In genomic region chr12:14214495-14214894, GRCh38 we compare ENCODE assay signal across 21 cellular contexts.
A peak's percentile ranks its signal among the peaks of the same experiment; 100 is the strongest.
DNase-seq lines count a peak whose midpoint lies in the region; ATAC-seq, FAIRE-seq and TF ChIP-seq lines count a peak whose summit lies in the region.
"Had no signal": no experiment of that assay in that cellular context is flagged by ENCODE, and none has a peak within 500 bp of the region (broad histone marks: within the 10 kb centered on the region; RNA-seq: fewer than 3 reads in every experiment).

No MANE protein-coding gene starts in this region.

- peak; percentile 42 for ATAC-seq in Right ventricle myocardium inferior
- no peak for ATAC-seq in HG03025 (IDR thresholded peaks at IDR 0.05; ENCODE audit: low FRiP score, unreplicated experiment)
- ATAC-seq: HepG2 had no signal

- H3K4me1 Mint-ChIP-seq in brain, result peaks cover 47% of the 10 kb centered on the region

- TF ChIP-seq CTCF in right atrium auricular region (IDR thresholded peaks at IDR 0.05), result no peak
- TF ChIP-seq CTCF in brain (conservative IDR thresholded peaks at IDR 0.05), result no peak

- H3K9me3 ChIP-seq in right atrium auricular region (peaks cover 0 to 6% of the 10 kb centered on the region in 2 donors), mucosa of rectum (ENCODE audit: control insufficient read depth in 2 of 2, low read length in 2 of 2) (no peaks in the 10 kb centered on the region), subcutaneous abdominal adipose tissue (ENCODE audit: control insufficient read depth in 5 of 5, low read length in 5 of 5) (no peaks in the 10 kb centered on the region)
- H3K9me3 ChIP-seq: BLaER1 had no signal

- no peak overlapping the region for H3K4me3 Mint-ChIP-seq in brain

- H3K9ac ChIP-seq in mucosa of rectum (ENCODE audit: low read depth in 1 of 2, low read length in 2 of 2) (no peak overlapping the region), subcutaneous abdominal adipose tissue (ENCODE audit: low read length in 5 of 5) (no peak overlapping the region)
- H3K9ac ChIP-seq: BLaER1 had no signal

- peak overlapping the region in 4 of 5 experiments; percentile 19 to 84 (median 48) for H3K27ac Mint-ChIP-seq in brain

- DNase-seq in Right ventricle myocardium inferior (ENCODE audit: missing footprints), result no peak
- DNase-seq in right atrium auricular region (ENCODE audit: low spot score), result no peak
- no peak for DNase-seq in DMS79 (lab: John Stamatoyannopoulos, UW)
- DNase-seq in GM12892 (ENCODE audit: insufficient read length), result no peak
- DNase-seq: CD8-positive, alpha-beta memory T cell; DMS79 treated with DMSO at 0.1 percent for 48 hours; KG1; NCI-H1436 treated with DMSO at 0.1 percent for 48 hours; NCI-H2081 treated with DMSO at 0.1 percent for 48 hours; NCI-H510A; NCI-H774; PC-9 had no signal

- H3K36me3 Mint-ChIP-seq in brain, result no peaks in the 10 kb centered on the region

- H3K4me3 ChIP-seq in right atrium auricular region (no peak overlapping the region), mucosa of rectum (ENCODE audit: low read length in 2 of 2) (peak overlapping the region in 1 of 2 donors; percentile 17), subcutaneous abdominal adipose tissue (ENCODE audit: low read depth in 1 of 5, low read length in 5 of 5) (no peak overlapping the region)
- H3K4me3 ChIP-seq: BLaER1, PC-9 had no signal

- H3K9me3 Mint-ChIP-seq in brain, result peaks cover 0 to 3% (median 0%) of the 10 kb centered on the region in 5 experiments

- H3K36me3 ChIP-seq in right atrium auricular region (no peaks in the 10 kb centered on the region), mucosa of rectum (ENCODE audit: control insufficient read depth in 2 of 2, insufficient read depth in 2 of 2, low read length in 2 of 2) (no peaks in the 10 kb centered on the region), subcutaneous abdominal adipose tissue (ENCODE audit: control insufficient read depth in 5 of 5, insufficient read depth in 5 of 5, low read length in 5 of 5) (no peaks in the 10 kb centered on the region)
- H3K36me3 ChIP-seq: BLaER1 had no signal

- no peak for FAIRE-seq in GM12892 (lab: Jason Lieb, UNC)
- FAIRE-seq: A204.1, D721Med, GM18507, HepG2 had no signal

- intact Hi-C loops in Right ventricle myocardium inferior (cut with DNase I), result no loop called here

- no peak for TF ChIP-seq POLR2A in GM12892 (IDR thresholded peaks at IDR 0.05; ENCODE audit: low read depth, low read length)

- H3K27ac ChIP-seq in right atrium auricular region (no peak overlapping the region), mucosa of rectum (ENCODE audit: low read depth in 2 of 2, low read length in 2 of 2) (peak overlapping the region; percentile 79 to 86), subcutaneous abdominal adipose tissue (ENCODE audit: low read depth, low read length) (peak overlapping the region; percentile 25)
- H3K27ac ChIP-seq: BLaER1, PC-9 had no signal

- H3K27me3 ChIP-seq in right atrium auricular region (no peaks in the 10 kb centered on the region), mucosa of rectum (ENCODE audit: control insufficient read depth in 2 of 2, insufficient read depth in 2 of 2, low read length in 2 of 2) (no peaks in the 10 kb centered on the region), subcutaneous abdominal adipose tissue (ENCODE audit: control insufficient read depth in 5 of 5, insufficient read depth in 4 of 5, low read length in 5 of 5) (no peaks in the 10 kb centered on the region)
- H3K27me3 ChIP-seq: BLaER1 had no signal

- H3K4me1 ChIP-seq in right atrium auricular region (no peaks in the 10 kb centered on the region), mucosa of rectum (ENCODE audit: control insufficient read depth in 2 of 2, insufficient read depth in 2 of 2, low read length in 2 of 2) (peaks cover 37 to 39% of the 10 kb centered on the region in 2 donors), subcutaneous abdominal adipose tissue (ENCODE audit: control insufficient read depth in 5 of 5, insufficient read depth in 5 of 5, low read length in 5 of 5) (peaks cover 0 to 35% (median 19%) of the 10 kb centered on the region in 5 donors)
- H3K4me1 ChIP-seq: BLaER1 had no signal

- no peaks in the 10 kb centered on the region for H3K27me3 Mint-ChIP-seq in brain
- H3K27me3 Mint-ChIP-seq: CD8-positive, alpha-beta memory T cell had no signal

Comparison
In these comparisons a context has a peak if more than half of its experiments do, and no peak if none do; other contexts are left out.
1. H3K27ac ChIP-seq: peak in mucosa of rectum (2 of 2) and subcutaneous abdominal adipose tissue (single experiment); none in right atrium auricular region (0 of 2).